In the genomic region with DNA sequence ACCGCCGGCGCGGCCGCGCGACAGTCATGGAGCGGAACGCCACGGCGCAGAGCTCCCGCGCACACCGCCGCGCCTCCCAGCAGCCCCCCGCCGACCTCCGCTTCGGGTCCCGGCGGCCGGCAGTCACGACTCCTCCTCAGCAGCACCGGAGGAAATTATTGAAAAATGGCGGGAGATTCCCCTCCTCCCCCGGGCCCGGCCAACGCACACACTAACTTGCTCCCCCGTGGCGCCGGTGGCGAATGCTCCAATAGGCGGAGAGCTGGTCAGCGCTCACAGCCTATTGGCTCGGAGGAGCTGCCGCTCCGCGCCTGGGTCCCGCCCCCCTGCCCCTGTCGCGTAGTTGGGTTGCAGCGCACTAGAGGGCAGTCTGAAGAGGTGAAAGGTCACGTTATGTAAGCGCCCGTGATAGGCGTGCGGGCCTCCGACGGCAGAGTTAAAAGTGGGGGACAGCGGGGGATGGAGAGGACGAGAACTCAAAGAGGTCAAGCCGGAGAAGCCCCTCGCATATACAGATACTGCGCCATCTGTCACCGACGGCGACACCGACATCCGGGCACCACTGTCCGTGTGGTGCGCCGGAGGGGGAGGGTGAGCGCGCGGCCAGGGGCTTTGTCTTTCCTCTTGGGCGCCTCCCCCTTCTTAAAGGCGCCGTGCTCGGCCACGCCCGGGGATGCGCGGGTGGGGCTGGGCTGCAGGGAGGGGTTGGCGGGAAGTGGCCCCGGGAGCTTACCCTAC, we compare ENCODE assay signal across 8 cellular contexts. TPM values are rescaled to one million over a fixed set of nuclear protein-coding genes. Genes with fewer than 3 reads are reported as not detected.
DNase-seq lines count a peak whose midpoint lies in the region; ATAC-seq and TF ChIP-seq lines count a peak whose summit lies in the region.

Gene BAZ1B, minus strand, starts transcription at position 213 of the 738 bp plus-strand sequence. CDS start 360 bp downstream, outside the sequence.

- peak within 1 kb of the TSS; percentile 96 to 99 (median 96) for H3K27ac Mint-ChIP-seq in IgD-negative memory B cell

- no peaks in the 10 kb centered on the region for H3K36me3 Mint-ChIP-seq in IgD-negative memory B cell

- peak; percentile 82 for ATAC-seq in GM21529 (IDR thresholded peaks at IDR 0.05; ENCODE audit: unreplicated experiment)

- H3K4me3 ChIP-seq in epithelial cell of esophagus (ENCODE audit: low read length) = peak within 1 kb of the TSS; percentile 81
- peak within 1 kb of the TSS; percentile 72 for H3K4me3 ChIP-seq in mononuclear cell (ENCODE audit: low read length)

- H3K27me3 ChIP-seq in mononuclear cell (ENCODE audit: insufficient read depth, low read length) = no peaks in the 10 kb centered on the region

- H3K4me3 Mint-ChIP-seq in IgD-negative memory B cell = peak within 1 kb of the TSS; percentile 94 to 100 (median 98)

- no peaks in the 10 kb centered on the region for H3K27me3 Mint-ChIP-seq in IgD-negative memory B cell

- no peak for TF ChIP-seq CTCF in epithelial cell of esophagus (IDR thresholded peaks at IDR 0.05; ENCODE audit: insufficient read depth, low read depth, low read length, missing control alignments)

- peaks cover 63% of the 10 kb centered on the region for H3K4me1 ChIP-seq in mononuclear cell (ENCODE audit: insufficient read depth, low read length)

- peak; percentile 90 for DNase-seq in DMS114 treated with DMSO at 0.1 percent for 48 hours (lab: John Stamatoyannopoulos, UW; ENCODE audit: unreplicated experiment)
- DNase-seq in OCI-M2 (lab: John Stamatoyannopoulos, UW; ENCODE audit: unreplicated experiment) = peak; percentile 79
- peak; percentile 91 for DNase-seq in activated T-cell treated with anti-CD3 and anti-CD28 coated beads for 4 hours
- DNase-seq in epithelial cell of esophagus (ENCODE audit: low read depth) = peak; percentile 98
- peak; percentile 89 to 93 for DNase-seq in stimulated activated CD8-positive, alpha-beta memory T cell treated with anti-CD3 and anti-CD28 coated beads, Interleukin-4, amount 100 ng/mL, for 1 hour (ENCODE audit: low read depth in 2 of 2, low spot score in 1 of 2)

- no peaks in the 10 kb centered on the region for H3K9me3 Mint-ChIP-seq in IgD-negative memory B cell

- no peaks in the 10 kb centered on the region for H3K9me3 ChIP-seq in mononuclear cell (ENCODE audit: low read depth, low read length)

- H3K4me1 Mint-ChIP-seq in IgD-negative memory B cell = peaks cover 49 to 54% (median 53%) of the 10 kb centered on the region in 3 donors

RNA-seq across cellular contexts. Expression of gene BAZ1B, which starts in this region (rescaled TPM):
- 22.4 TPM for polyA plus RNA-seq in IgD-negative memory B cell
- total RNA-seq in mononuclear cell = 52.2 TPM

Comparison
In these comparisons a context has a peak if more than half of its experiments do, and no peak if none do; other contexts are left out.
1. Peak in every context shown above with its lines: DNase-seq, ATAC-seq and H3K4me3 ChIP-seq.